Comparison of ENCODE assay signal across 8 cellular contexts in the genomic region with DNA sequence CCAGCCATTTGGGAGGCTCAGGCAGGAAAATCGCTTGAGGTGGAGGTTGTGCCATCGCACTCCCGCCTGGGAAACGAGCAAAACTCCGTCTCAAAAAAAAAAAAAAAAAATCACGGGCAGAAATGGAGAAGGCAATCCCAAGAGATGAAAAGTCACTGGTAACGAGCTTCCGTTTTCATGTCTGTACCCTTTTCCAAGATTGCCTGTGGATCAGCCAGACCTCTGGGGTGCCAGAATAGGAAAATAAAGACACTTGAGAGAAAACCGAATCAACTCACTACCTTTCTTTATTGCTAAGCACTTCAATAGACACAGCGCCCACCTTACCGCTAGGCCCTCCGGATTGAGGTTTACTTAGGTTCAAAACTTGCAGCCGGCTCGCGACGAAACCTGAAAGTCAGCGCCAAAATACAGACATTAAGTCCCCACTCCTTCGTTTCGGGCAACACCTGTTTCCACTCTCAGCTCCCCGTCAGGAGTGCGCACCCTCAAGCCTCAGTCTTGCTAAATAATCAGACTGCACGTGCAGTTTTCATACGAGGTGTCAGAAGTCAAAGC. TPM values are rescaled to one million over a fixed set of nuclear protein-coding genes. Genes with fewer than 3 reads are reported as not detected.
DNase-seq lines count a peak whose midpoint lies in the region; ATAC-seq and TF ChIP-seq lines count a peak whose summit lies in the region.

No MANE protein-coding gene starts in this region.

- H3K4me1 Mint-ChIP-seq in Caco-2 (ENCODE audit: low read depth, unreplicated experiment) (peaks cover 30% of the 10 kb centered on the region), neural progenitor cell (peaks cover 63% of the 10 kb centered on the region)

- H3K27ac ChIP-seq in neural progenitor cell: no peak overlapping the region

- no peak for TF ChIP-seq CTCF in Caco-2 (IDR thresholded peaks at IDR 0.05; ENCODE audit: insufficient read depth in 1 of 2, low read depth in 1 of 2, low read length in 1 of 2, severe bottlenecking in 1 of 2, unreplicated experiment in 1 of 2)
- no peak for TF ChIP-seq CTCF in neural progenitor cell (IDR thresholded peaks at IDR 0.05)

- peaks cover 91% of the 10 kb centered on the region for H4K20me1 ChIP-seq in neural progenitor cell (ENCODE audit: low read depth)

- H3K79me2 ChIP-seq in neural progenitor cell (ENCODE audit: low read depth): peaks cover 80% of the 10 kb centered on the region

- peak overlapping the region; percentile 96 for H3K27ac Mint-ChIP-seq in Caco-2 (ENCODE audit: unreplicated experiment)
- peak overlapping the region; percentile 57 for H3K27ac Mint-ChIP-seq in neural progenitor cell

- peaks cover 8% of the 10 kb centered on the region for H3K36me3 ChIP-seq in Caco-2 (ENCODE audit: control insufficient read depth, insufficient read depth, low read length)
- H3K36me3 ChIP-seq in NT2/D1 (ENCODE audit: insufficient read depth, insufficient read length, low read length): peaks cover 64% of the 10 kb centered on the region
- no peaks in the 10 kb centered on the region for H3K36me3 ChIP-seq in neural progenitor cell

- no peak overlapping the region for H2AFZ ChIP-seq in neural progenitor cell (replicated peaks)

- CTCF ChIA-PET in Caco-2 (lab: Charles Lee): interaction anchor here (0.9 to 1.2 kb wide), 5 partner anchors 14 to 448 kb away, joined by 3 to 10 read pairs (median 3); partner anchors contain the start of gene MAPK8IP3

- H3K9me3 Mint-ChIP-seq in Caco-2 (ENCODE audit: unreplicated experiment) (no peaks in the 10 kb centered on the region), neural progenitor cell (no peaks in the 10 kb centered on the region)

- POLR2A ChIA-PET in Caco-2 (lab: Charles Lee): interaction anchor here (0.5 to 1.9 kb wide), 16 partner anchors 8 to 372 kb away, joined by 3 to 20 read pairs (median 10); partner anchors contain the start of genes ECI1, FAHD1, HAGH and NTHL1

- no peaks in the 10 kb centered on the region for H3K9me3 ChIP-seq in Caco-2
- H3K9me3 ChIP-seq in NT2/D1 (ENCODE audit: insufficient read depth, low read length): no peaks in the 10 kb centered on the region
- no peaks in the 10 kb centered on the region for H3K9me3 ChIP-seq in neural progenitor cell (ENCODE audit: low read depth)

- H3K4me3 Mint-ChIP-seq in Caco-2 (ENCODE audit: unreplicated experiment): peak overlapping the region; percentile 80
- H3K4me3 Mint-ChIP-seq in neural progenitor cell: peak overlapping the region; percentile 93

- H3K4me1 ChIP-seq in Caco-2 (peaks cover 53% of the 10 kb centered on the region), NT2/D1 (ENCODE audit: insufficient read depth, insufficient read length) (peaks cover 54% of the 10 kb centered on the region), neural progenitor cell (peaks cover 55% of the 10 kb centered on the region)

- H3K36me3 Mint-ChIP-seq in Caco-2 (ENCODE audit: insufficient read depth, unreplicated experiment): peaks cover 58% of the 10 kb centered on the region
- peaks cover 7% of the 10 kb centered on the region for H3K36me3 Mint-ChIP-seq in neural progenitor cell

- H3K27me3 ChIP-seq in Caco-2 (replicated peaks; ENCODE audit: control insufficient read depth, insufficient read depth, low read length) (no peaks in the 10 kb centered on the region), NT2/D1 (ENCODE audit: insufficient read depth, insufficient read length) (no peaks in the 10 kb centered on the region), neural progenitor cell (peaks cover 7% of the 10 kb centered on the region)

- no peak for ATAC-seq in GM21786 (IDR thresholded peaks at IDR 0.05; ENCODE audit: unreplicated experiment)

- DNase-seq in Caco-2: no peak
- no peak for DNase-seq in NT2/D1 (ENCODE audit: low read depth, low spot score)
- DNase-seq in dermis blood vessel endothelial cell: peak; percentile 36
- no peak for DNase-seq in neural progenitor cell (ENCODE audit: low spot score)
- no peak for DNase-seq in NCI-H128 (lab: John Stamatoyannopoulos, UW; ENCODE audit: unreplicated experiment)
- no peak for DNase-seq in foreskin melanocyte
- DNase-seq in islet precursor cell: no peak

- intact Hi-C loops in Caco-2 (cut with micrococcal nuclease; ENCODE audit: unreplicated experiment): no loop called here

- H3K4me3 ChIP-seq in Caco-2 (ENCODE audit: low read depth, low read length) (peak overlapping the region; percentile 92), NT2/D1 (ENCODE audit: insufficient read length, low read depth) (peak overlapping the region; percentile 100), neural progenitor cell (peak overlapping the region; percentile 97)

- H3K4me2 ChIP-seq in neural progenitor cell: peak overlapping the region; percentile 96

- H3K27me3 Mint-ChIP-seq in Caco-2 (ENCODE audit: insufficient read depth, unreplicated experiment): peaks cover 3% of the 10 kb centered on the region
- peaks cover 4% of the 10 kb centered on the region for H3K27me3 Mint-ChIP-seq in neural progenitor cell (ENCODE audit: insufficient read depth, low read depth)

- H3K9ac ChIP-seq in NT2/D1 (ENCODE audit: insufficient read length, low read depth) (peak overlapping the region; percentile 100), neural progenitor cell (peak overlapping the region; percentile 74)

- peaks cover 59% of the 10 kb centered on the region for H3F3A ChIP-seq in neural progenitor cell (ENCODE audit: low read depth)

- TSS peak; percentile 93 for BruUV-seq in Caco-2 (replicated peaks; lab: Mats Ljungman, UMichigan)

RNA-seq across cellular contexts. Expression of gene TRAF7, which starts 1.0 kb away (rescaled TPM):
- total RNA-seq in Caco-2 (2022) (61.4 and 66.3 TPM in 2 replicates), dermis blood vessel endothelial cell (110 and 171 TPM in 2 replicates), neural progenitor cell (ENCODE audit: low replicate concordance) (24.1 and 63.6 TPM in 2 replicates)

RNA-seq across cellular contexts. Expression of gene RAB26, which starts 6.2 kb away (rescaled TPM):
- total RNA-seq in Caco-2 (2022) (1.0 and 1.2 TPM in 2 replicates), dermis blood vessel endothelial cell (0.34 and 0.84 TPM in 2 replicates), neural progenitor cell (ENCODE audit: low replicate concordance) (2.1 and 4.4 TPM in 2 replicates)

RNA-seq across cellular contexts. Expression of gene PKD1, which starts 18.9 kb away (rescaled TPM):
- 70.5 and 76.2 TPM in 2 replicates for total RNA-seq in Caco-2 (2022)
- total RNA-seq in dermis blood vessel endothelial cell: 55.6 and 77.1 TPM in 2 replicates
- 16.9 and 73.4 TPM in 2 replicates for total RNA-seq in neural progenitor cell (ENCODE audit: low replicate concordance)

RNA-seq across cellular contexts. Expression of gene CASKIN1, which starts 41.8 kb away (rescaled TPM):
- 6.6 and 10.8 TPM in 2 replicates for total RNA-seq in Caco-2 (2022)
- 0.05 and 0.17 TPM in 2 replicates for total RNA-seq in dermis blood vessel endothelial cell
- total RNA-seq in neural progenitor cell (ENCODE audit: low replicate concordance): 1.6 and 9.0 TPM in 2 replicates

RNA-seq across cellular contexts. Expression of gene MLST8, which starts 50.6 kb away (rescaled TPM):
- total RNA-seq in Caco-2 (2022) (53.1 and 59.7 TPM in 2 replicates), dermis blood vessel endothelial cell (16.0 and 25.6 TPM in 2 replicates), neural progenitor cell (ENCODE audit: low replicate concordance) (24.9 and 89.0 TPM in 2 replicates)
